Comparison of ENCODE assay signal across 18 cellular contexts in the genomic region with DNA sequence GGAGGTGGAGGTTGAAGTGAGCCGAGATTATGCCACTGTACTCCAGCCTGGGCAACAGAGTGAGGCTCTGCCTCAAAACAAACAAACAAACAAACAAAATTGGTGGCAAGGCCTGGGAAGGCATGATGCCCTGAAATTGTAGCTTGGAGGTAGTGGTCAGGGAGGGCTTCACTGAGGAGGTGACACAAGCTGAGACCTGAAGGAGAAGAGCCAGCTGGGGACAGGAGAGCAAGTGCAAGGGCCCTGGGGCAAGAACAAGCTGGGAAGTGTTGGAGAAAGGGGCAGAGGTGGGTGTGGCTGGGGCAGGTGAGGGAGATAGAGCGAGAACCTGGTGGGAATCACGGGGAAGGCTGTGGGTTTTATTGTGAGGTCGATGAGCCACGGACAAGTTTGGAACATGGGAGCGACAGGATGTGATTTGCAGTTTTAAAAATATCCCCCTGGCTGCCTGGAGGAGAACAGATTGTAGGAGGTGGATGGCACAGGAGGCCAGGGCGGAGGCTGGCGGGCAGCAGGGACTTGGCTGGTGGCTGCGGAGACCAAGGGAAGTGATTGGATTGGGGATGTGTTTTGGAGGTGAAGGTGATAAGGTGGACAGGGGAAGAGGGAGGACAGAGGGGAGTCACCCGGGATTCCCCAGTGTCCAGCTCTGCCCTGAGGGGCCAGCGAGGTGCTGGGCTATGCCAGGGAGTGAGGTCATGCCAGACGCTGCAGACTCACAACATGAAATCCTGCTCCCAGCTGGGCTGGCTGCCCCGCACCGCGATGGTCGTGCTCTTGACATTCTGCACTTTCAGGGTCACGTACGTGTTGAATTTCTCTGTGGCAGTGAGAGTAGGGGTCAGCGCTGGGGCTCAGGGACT. TPM values are rescaled to one million over a fixed set of nuclear protein-coding genes. Genes with fewer than 3 reads are reported as not detected.
"Had no signal": no experiment of that assay in that cellular context is flagged by ENCODE, and none has a peak within 500 bp of the region (broad histone marks: within the 10 kb centered on the region; RNA-seq: fewer than 3 reads in every experiment).

No MANE protein-coding gene starts in this region.

- ATAC-seq: body of pancreas; stimulated activated naive CD8-positive, alpha-beta T cell treated with anti-CD3 and anti-CD28 coated beads, Interleukin-15, Interleukin-2, amounts not matched to agents 100 U/mL and 50 U/mL, for 24 hours had no signal

- H3K27ac Mint-ChIP-seq: activated T-helper 1 cell treated with anti-CD3 and anti-CD28 coated beads, Interleukin-12 subunit alpha, Interleukin-12 subunit beta, Interleukin-2, Interleukin-4 antibody, amounts not matched to agents 30 ng/mL and 10 ng/mL and 1 ng/mL, durations not matched to agents 14 hours and 24 hours and 36 hours; nephron progenitor cell had no signal

- H3K4me3 ChIP-seq: body of pancreas, esophagus muscularis mucosa, ovary, testis, vagina had no signal

- H3K27ac ChIP-seq: body of pancreas, esophagus muscularis mucosa, ovary, testis, vagina, VCaP had no signal

- H3K4me1 Mint-ChIP-seq: central memory CD8-positive, alpha-beta T cell had no signal

- H3K4me3 Mint-ChIP-seq: activated T-helper 1 cell treated with anti-CD3 and anti-CD28 coated beads, Interleukin-12 subunit alpha, Interleukin-12 subunit beta, Interleukin-2, Interleukin-4 antibody, amounts not matched to agents 30 ng/mL and 10 ng/mL and 1 ng/mL, durations not matched to agents 14 hours and 24 hours and 36 hours; central memory CD8-positive, alpha-beta T cell; nephron progenitor cell had no signal

- H3K4me1 ChIP-seq: body of pancreas, esophagus muscularis mucosa, testis, vagina had no signal

- H3K36me3 ChIP-seq: esophagus muscularis mucosa, ovary, vagina had no signal

- H3K9me3 Mint-ChIP-seq: activated T-helper 1 cell treated with anti-CD3 and anti-CD28 coated beads, Interleukin-12 subunit alpha, Interleukin-12 subunit beta, Interleukin-2, Interleukin-4 antibody, amounts not matched to agents 30 ng/mL and 10 ng/mL and 1 ng/mL, durations not matched to agents 14 hours and 24 hours and 36 hours; nephron progenitor cell had no signal

- H3K27me3 ChIP-seq: body of pancreas, ovary, testis, vagina had no signal

- H3K9me3 ChIP-seq: body of pancreas, esophagus muscularis mucosa, ovary, testis, vagina had no signal

- DNase-seq: activated CD4-positive, alpha-beta T cell treated with anti-CD3 and anti-CD28 coated beads for 48 hours; activated naive CD4-positive, alpha-beta T cell; body of pancreas; foreskin fibroblast; glutamatergic neuron; mammary epithelial cell; nephron progenitor cell; ovary; stimulated activated CD4-positive, alpha-beta T cell treated with anti-CD3 and anti-CD28 coated beads, Interleukin-12 subunit alpha, Interleukin-12 subunit beta, amount 100 ng/mL, for 4 hours; stimulated activated CD8-positive, alpha-beta memory T cell treated with anti-CD3 and anti-CD28 coated beads, Interleukin-4, amount 100 ng/mL, for 48 hours; stimulated activated naive CD8-positive, alpha-beta T cell treated with anti-CD3 and anti-CD28 coated beads, Interleukin-15, Interleukin-2, amounts not matched to agents 100 U/mL and 50 U/mL, for 24 hours; T-helper 9 cell; testis had no signal

RNA-seq across cellular contexts. Expression of a gene that starts 14.0 kb away (rescaled TPM):
- total RNA-seq: activated T-helper 1 cell treated with anti-CD3 and anti-CD28 coated beads, Interleukin-12 subunit alpha, Interleukin-12 subunit beta, Interleukin-2, Interleukin-4 antibody, amounts not matched to agents 30 ng/mL and 10 ng/mL and 1 ng/mL, durations not matched to agents 14 hours and 24 hours and 36 hours had no signal
